29 cellular contexts compared by ENCODE assay signal in genomic region chr12:27851311-27851710, GRCh38.
"Had no signal": no experiment of that assay in that cellular context is flagged by ENCODE, and none has a peak within 500 bp of the region (broad histone marks: within the 10 kb centered on the region; RNA-seq: fewer than 3 reads in every experiment).

No MANE protein-coding gene starts in this region.

- H3K36me3 ChIP-seq: colonic mucosa, esophagus muscularis mucosa, esophagus squamous epithelium, gastrocnemius medialis, gastroesophageal sphincter, heart left ventricle, heart right ventricle had no signal

- DNase-seq: colonic mucosa; cortex of kidney; dermis blood vessel endothelial cell; dorsolateral prefrontal cortex; effector CD4-positive, alpha-beta T cell; effector CD8-positive, alpha-beta T cell; effector memory CD4-positive, alpha-beta T cell; effector memory CD8-positive, alpha-beta T cell; endodermal cell; erythroblast; esophagus squamous epithelium; foreskin fibroblast; foreskin keratinocyte; foreskin melanocyte; gastrocnemius medialis; glutamatergic neuron; head of caudate nucleus; heart left ventricle; heart right ventricle had no signal

- H3K4me3 ChIP-seq: colonic mucosa, coronary artery, dorsolateral prefrontal cortex, esophagus muscularis mucosa, esophagus squamous epithelium, gastrocnemius medialis, gastroesophageal sphincter, heart left ventricle, heart right ventricle had no signal

- H3K27ac ChIP-seq: colonic mucosa, coronary artery, dorsolateral prefrontal cortex, epithelial cell of prostate, esophagus muscularis mucosa, esophagus squamous epithelium, foreskin keratinocyte, gastrocnemius medialis, gastroesophageal sphincter, heart left ventricle, heart right ventricle had no signal

- H3K27me3 ChIP-seq: colonic mucosa, esophagus muscularis mucosa, esophagus squamous epithelium, foreskin keratinocyte, gastrocnemius medialis, gastroesophageal sphincter, heart left ventricle, heart right ventricle had no signal

- H3K4me3 Mint-ChIP-seq: dendritic cell treated with granulocyte-macrophage colony-stimulating factor and Interleukin-4, amounts not matched to agents 40 ng/mL and 50 ng/mL, for 4 days; effector memory CD8-positive, alpha-beta T cell; endodermal cell had no signal

- H3K4me1 Mint-ChIP-seq: endodermal cell had no signal

- H3K27me3 Mint-ChIP-seq: dendritic cell treated with granulocyte-macrophage colony-stimulating factor and Interleukin-4, amounts not matched to agents 40 ng/mL and 50 ng/mL, for 4 days had no signal

- FAIRE-seq: colon, endometrium, endothelial cell of umbilical vein, frontal cortex had no signal

- H3K9me3 ChIP-seq: colonic mucosa, gastrocnemius medialis had no signal

- H3K27ac Mint-ChIP-seq: dendritic cell treated with granulocyte-macrophage colony-stimulating factor and Interleukin-4, amounts not matched to agents 40 ng/mL and 50 ng/mL, for 4 days; effector memory CD8-positive, alpha-beta T cell; endodermal cell had no signal

- ATAC-seq: effector memory CD8-positive, alpha-beta T cell; esophagus mucosa; foreskin keratinocyte; gastrocnemius medialis; gastroesophageal sphincter; heart left ventricle; heart right ventricle had no signal

- H3K4me1 ChIP-seq: colonic mucosa, esophagus muscularis mucosa, esophagus squamous epithelium, foreskin keratinocyte, gastrocnemius medialis, gastroesophageal sphincter, heart left ventricle, heart right ventricle had no signal
